8 cellular contexts compared by ENCODE assay signal in genomic region chr2:158456309-158457066, GRCh38. TPM values are rescaled to one million over a fixed set of nuclear protein-coding genes. Genes with fewer than 3 reads are reported as not detected.
A peak's percentile ranks its signal among the peaks of the same experiment; 100 is the strongest.
DNase-seq lines count a peak whose midpoint lies in the region; ATAC-seq and TF ChIP-seq lines count a peak whose summit lies in the region.

Gene CCDC148 (minus strand): TSS chr2:158456753. CDS start chr2:158456439, 314 bp downstream.
A gene with protein sequence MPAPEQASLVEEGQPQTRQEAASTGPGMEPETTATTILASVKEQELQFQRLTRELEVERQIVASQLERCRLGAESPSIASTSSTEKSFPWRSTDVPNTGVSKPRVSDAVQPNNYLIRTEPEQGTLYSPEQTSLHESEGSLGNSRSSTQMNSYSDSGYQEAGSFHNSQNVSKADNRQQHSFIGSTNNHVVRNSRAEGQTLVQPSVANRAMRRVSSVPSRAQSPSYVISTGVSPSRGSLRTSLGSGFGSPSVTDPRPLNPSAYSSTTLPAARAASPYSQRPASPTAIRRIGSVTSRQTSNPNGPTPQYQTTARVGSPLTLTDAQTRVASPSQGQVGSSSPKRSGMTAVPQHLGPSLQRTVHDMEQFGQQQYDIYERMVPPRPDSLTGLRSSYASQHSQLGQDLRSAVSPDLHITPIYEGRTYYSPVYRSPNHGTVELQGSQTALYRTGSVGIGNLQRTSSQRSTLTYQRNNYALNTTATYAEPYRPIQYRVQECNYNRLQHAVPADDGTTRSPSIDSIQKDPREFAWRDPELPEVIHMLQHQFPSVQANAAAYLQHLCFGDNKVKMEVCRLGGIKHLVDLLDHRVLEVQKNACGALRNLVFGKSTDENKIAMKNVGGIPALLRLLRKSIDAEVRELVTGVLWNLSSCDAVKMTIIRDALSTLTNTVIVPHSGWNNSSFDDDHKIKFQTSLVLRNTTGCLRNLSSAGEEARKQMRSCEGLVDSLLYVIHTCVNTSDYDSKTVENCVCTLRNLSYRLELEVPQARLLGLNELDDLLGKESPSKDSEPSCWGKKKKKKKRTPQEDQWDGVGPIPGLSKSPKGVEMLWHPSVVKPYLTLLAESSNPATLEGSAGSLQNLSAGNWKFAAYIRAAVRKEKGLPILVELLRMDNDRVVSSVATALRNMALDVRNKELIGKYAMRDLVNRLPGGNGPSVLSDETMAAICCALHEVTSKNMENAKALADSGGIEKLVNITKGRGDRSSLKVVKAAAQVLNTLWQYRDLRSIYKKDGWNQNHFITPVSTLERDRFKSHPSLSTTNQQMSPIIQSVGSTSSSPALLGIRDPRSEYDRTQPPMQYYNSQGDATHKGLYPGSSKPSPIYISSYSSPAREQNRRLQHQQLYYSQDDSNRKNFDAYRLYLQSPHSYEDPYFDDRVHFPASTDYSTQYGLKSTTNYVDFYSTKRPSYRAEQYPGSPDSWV (plus strand): TSS chr2:158456952. CDS start chr2:158533185, 76,233 bp downstream.

- no peaks in the 10 kb centered on the region for H3K9me2 ChIP-seq in PC-9 (ENCODE audit: insufficient read depth)

- H3K27me3 ChIP-seq in PC-9 (ENCODE audit: insufficient read depth, low read depth), result no peaks in the 10 kb centered on the region
- no peaks in the 10 kb centered on the region for H3K27me3 ChIP-seq in muscle layer of colon (ENCODE audit: control insufficient read depth in 1 of 2, insufficient read depth in 2 of 2, low read length in 2 of 2)

- peaks cover 35% of the 10 kb centered on the region for H3K79me2 ChIP-seq in PC-9 (ENCODE audit: low read depth)

- peak within 1 kb of the TSS; percentile 90 for H2AFZ ChIP-seq in PC-9

- H3K27ac ChIP-seq in PC-9, result peak within 1 kb of the TSS; percentile 54
- peak within 1 kb of the TSS; percentile 83 for H3K27ac ChIP-seq in muscle layer of colon (ENCODE audit: low read depth, low read length)

- CTCF ChIA-PET in PC-9 (lab: Charles Lee), result interaction anchor here (0.7 to 1.2 kb wide), 2 partner anchors 268 to 277 kb away, joined by 3 to 5 read pairs; no protein-coding TSS in a partner anchor

- TF ChIP-seq CTCF in PC-9 (conservative IDR thresholded peaks at IDR 0.05), result no peak

- peaks cover 17% of the 10 kb centered on the region; the same call in 1 of the 2 replicates for H4K20me1 ChIP-seq in PC-9 (ENCODE audit: insufficient read depth)

- ATAC-seq in GM21717 (IDR thresholded peaks at IDR 0.05; ENCODE audit: unreplicated experiment), result peak; percentile 96
- peak; percentile 95 for ATAC-seq in esophagus mucosa

- peak within 1 kb of the TSS; percentile 73 for H3K4me3 ChIP-seq in Jurkat, Clone E6-1 (ENCODE audit: low read length)
- H3K4me3 ChIP-seq in PC-9 (peak within 1 kb of the TSS; percentile 89), muscle layer of colon (ENCODE audit: low read depth in 1 of 2, low read length in 2 of 2) (peak within 1 kb of the TSS; percentile 75 to 84)

- H3F3A ChIP-seq in PC-9 (ENCODE audit: insufficient read depth, low read depth), result 0 out of 2 replicates have a peak, but pooled peaks cover 5% of the 10 kb centered on the region

- H3K9ac ChIP-seq in muscle layer of colon (ENCODE audit: low read length), result peak within 1 kb of the TSS; percentile 46

- no TSS peak for BruUV-seq in PC-9 (replicated peaks; lab: Mats Ljungman, UMichigan)

- peak within 1 kb of the TSS; percentile 90 for H3K4me2 ChIP-seq in PC-9

- intact Hi-C loops in PC-9 (cut with micrococcal nuclease; ENCODE audit: unreplicated experiment), result loop anchor here (5.0 to 10.0 kb wide), 5 partner anchors 81 to 432 kb away; no protein-coding TSS in a partner anchor

- POLR2A ChIA-PET in PC-9 (lab: Charles Lee; ENCODE audit: unreplicated experiment), result interaction anchor here (0.5 kb wide), 1 partner anchor 1860 kb away, joined by 5 read pairs; no protein-coding TSS in a partner anchor

- no peaks in the 10 kb centered on the region for H3K36me3 ChIP-seq in PC-9 (ENCODE audit: low read depth)
- H3K36me3 ChIP-seq in muscle layer of colon (ENCODE audit: insufficient read depth, low read length), result no peaks in the 10 kb centered on the region

- peaks cover 29% of the 10 kb centered on the region for H3K4me1 ChIP-seq in PC-9 (replicated peaks; ENCODE audit: insufficient read depth)
- H3K4me1 ChIP-seq in muscle layer of colon (ENCODE audit: insufficient read depth, low read length), result peaks cover 10% of the 10 kb centered on the region

- H3K9me3 ChIP-seq in PC-9 (ENCODE audit: insufficient read depth, low read depth) (no peaks in the 10 kb centered on the region), muscle layer of colon (ENCODE audit: low read length) (no peaks in the 10 kb centered on the region)

- DNase-seq in DMS53 (lab: John Stamatoyannopoulos, UW) (peak; percentile 98), PC-9 (peak; percentile 78 to 87)
- peak; percentile 87 for DNase-seq in Jurkat, Clone E6-1 (ENCODE audit: low read depth, low spot score)
- peak; percentile 88 to 90 for DNase-seq in activated T-cell treated with anti-CD3 and anti-CD28 coated beads, Interleukin-2, amount 50 U/mL, for 48 hours
- peak; percentile 89 for DNase-seq in stimulated activated CD8-positive, alpha-beta memory T cell treated with anti-CD3 and anti-CD28 coated beads, Interleukin-4, amount 100 ng/mL, for 48 hours

RNA-seq across cellular contexts. Expression of gene CCDC148, which starts in this region (rescaled TPM):
- polyA plus RNA-seq in Jurkat, Clone E6-1 (2012; ENCODE audit: insufficient read depth, insufficient read length), result not detected
- 1.8 and 2.3 TPM in 2 replicates for total RNA-seq in PC-9 (2021)
- 0.32 TPM for total RNA-seq in esophagus mucosa

RNA-seq across cellular contexts. Expression of the second gene that starts in this region (rescaled TPM):
- 45.1 TPM for polyA plus RNA-seq in Jurkat, Clone E6-1 (2012; ENCODE audit: insufficient read depth, insufficient read length)
- total RNA-seq in PC-9 (2021) (55.5 and 59.1 TPM in 2 replicates), esophagus mucosa (48.7 TPM)

Comparison
In these comparisons a context has a peak if more than half of its experiments do, and no peak if none do; other contexts are left out.
1. Peak in every context shown above with its lines: DNase-seq, ATAC-seq, H3K4me3 ChIP-seq and H3K27ac ChIP-seq.